ENCODE assay signal across 20 cellular contexts in the genomic region with DNA sequence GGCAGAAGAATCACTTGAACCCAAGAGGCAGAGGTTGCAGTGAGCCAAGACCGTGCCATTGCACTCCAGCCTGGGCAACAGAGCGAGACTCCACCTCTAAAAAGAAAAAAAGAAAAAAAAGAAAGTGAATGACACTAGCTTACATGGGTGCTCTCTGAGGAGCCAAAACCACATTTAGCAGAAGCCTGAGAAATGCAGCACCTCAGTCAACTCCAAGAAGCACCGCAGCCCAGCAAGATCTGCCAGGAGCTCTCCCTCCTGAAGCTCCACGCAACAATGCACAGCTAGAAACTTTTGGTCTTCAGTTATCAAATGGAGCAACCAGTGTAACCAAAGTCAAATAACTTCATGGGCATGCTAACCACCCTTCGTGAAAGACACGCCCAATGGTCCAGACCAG.
DNase-seq lines count a peak whose midpoint lies in the region; TF ChIP-seq lines count a peak whose summit lies in the region.
"Had no signal": no experiment of that assay in that cellular context is flagged by ENCODE, and none has a peak within 500 bp of the region (broad histone marks: within the 10 kb centered on the region; RNA-seq: fewer than 3 reads in every experiment).

No MANE protein-coding gene starts in this region.

- H3K4me3 ChIP-seq in endodermal cell (ENCODE audit: low read length) (no peak overlapping the region), Peyer's patch (no peak overlapping the region)
- H3K4me3 ChIP-seq: BLaER1, GM12878, GM23338 had no signal

- H3K4me3 Mint-ChIP-seq in endodermal cell (no peak overlapping the region), osteocyte (ENCODE audit: unreplicated experiment) (no peak overlapping the region)
- H3K4me3 Mint-ChIP-seq: B cell; CD8-positive, alpha-beta T cell; GM23338; H9; HFFc6 had no signal

- peaks cover 2% of the 10 kb centered on the region for H3K9me3 Mint-ChIP-seq in endodermal cell
- no peaks in the 10 kb centered on the region for H3K9me3 Mint-ChIP-seq in osteocyte (ENCODE audit: unreplicated experiment)
- H3K9me3 Mint-ChIP-seq: CD4-positive, CD25-positive, alpha-beta regulatory T cell; CD8-positive, alpha-beta T cell; GM23338; H9; HFFc6 had no signal

- no peak for TF ChIP-seq CTCF in endodermal cell (conservative IDR thresholded peaks at IDR 0.05)
- TF ChIP-seq CTCF in Peyer's patch (IDR thresholded peaks at IDR 0.05) = no peak
- TF ChIP-seq CTCF in osteocyte (IDR thresholded peaks at IDR 0.05) = no peak

- peak; percentile 63 for DNase-seq in NCI-H2107 treated with DMSO at 0.1 percent for 48 hours (lab: John Stamatoyannopoulos, UW; ENCODE audit: unreplicated experiment)
- no peak for DNase-seq in NCI-H2107 (lab: John Stamatoyannopoulos, UW)
- DNase-seq in endodermal cell = peak; percentile 35
- peak; percentile 17 for DNase-seq in renal cortical epithelial cell (ENCODE audit: low read depth)
- DNase-seq in Peyer's patch = no peak
- DNase-seq in osteocyte (ENCODE audit: extremely low spot score, unreplicated experiment) = no peak
- DNase-seq: Caco-2; CD4-positive, CD25-positive, alpha-beta regulatory T cell; CD8-positive, alpha-beta T cell; DMS153; EL; GDM1; H9; HFFc6 had no signal

- no peak overlapping the region for H3K9ac ChIP-seq in endodermal cell (ENCODE audit: extremely low read depth, low read length, poor library complexity, severe bottlenecking)
- H3K9ac ChIP-seq: BLaER1 had no signal

- H3K9me3 ChIP-seq in endodermal cell (ENCODE audit: control insufficient read depth, low read length) (no peaks in the 10 kb centered on the region), Peyer's patch (no peaks in the 10 kb centered on the region)
- H3K9me3 ChIP-seq: BLaER1, Caco-2 had no signal

- peaks cover 10% of the 10 kb centered on the region for H3K27me3 Mint-ChIP-seq in endodermal cell (ENCODE audit: insufficient read depth)
- H3K27me3 Mint-ChIP-seq in osteocyte (ENCODE audit: unreplicated experiment) = peaks cover 22% of the 10 kb centered on the region

- 98 to 100% methylated on average over 4 to 6 of the region's 6 CpGs for WGBS in endodermal cell (ENCODE audit: insufficient coverage in 1 of 2, insufficient read length in 1 of 2), 2 experiments

- H3K27ac Mint-ChIP-seq in endodermal cell (no peak overlapping the region), osteocyte (ENCODE audit: unreplicated experiment) (no peak overlapping the region)
- H3K27ac Mint-ChIP-seq: B cell; CD4-positive, CD25-positive, alpha-beta regulatory T cell; CD8-positive, alpha-beta T cell; GM23338; HFFc6 had no signal

- no peaks in the 10 kb centered on the region for H3K36me3 Mint-ChIP-seq in endodermal cell (ENCODE audit: low read depth)
- no peaks in the 10 kb centered on the region for H3K36me3 Mint-ChIP-seq in osteocyte (ENCODE audit: unreplicated experiment)
- H3K36me3 Mint-ChIP-seq: CD4-positive, CD25-positive, alpha-beta regulatory T cell; CD8-positive, alpha-beta T cell had no signal

- no peaks in the 10 kb centered on the region for H3K36me3 ChIP-seq in endodermal cell (ENCODE audit: control insufficient read depth, insufficient read depth, low read length)
- no peaks in the 10 kb centered on the region for H3K36me3 ChIP-seq in Peyer's patch
- H3K36me3 ChIP-seq: BLaER1 had no signal

- TF ChIP-seq POLR2A in Peyer's patch (IDR thresholded peaks at IDR 0.05) = no peak

- peaks cover 12% of the 10 kb centered on the region for H3K4me1 Mint-ChIP-seq in endodermal cell
- no peaks in the 10 kb centered on the region for H3K4me1 Mint-ChIP-seq in osteocyte (ENCODE audit: unreplicated experiment)
- H3K4me1 Mint-ChIP-seq: B cell had no signal

- H3K27ac ChIP-seq in endodermal cell (ENCODE audit: low read depth, low read length) (no peak overlapping the region), Peyer's patch (no peak overlapping the region)
- H3K27ac ChIP-seq: 22Rv1, BLaER1, C4-2B had no signal

- H3K27me3 ChIP-seq in endodermal cell (ENCODE audit: control insufficient read depth, insufficient read depth, low read length, poor library complexity, severe bottlenecking) (no peaks in the 10 kb centered on the region), Peyer's patch (no peaks in the 10 kb centered on the region)
- H3K27me3 ChIP-seq: BLaER1 had no signal

- H3K4me1 ChIP-seq in endodermal cell (ENCODE audit: control insufficient read depth, insufficient read depth, low read length) (no peaks in the 10 kb centered on the region), Peyer's patch (no peaks in the 10 kb centered on the region)
- H3K4me1 ChIP-seq: BLaER1, Caco-2 had no signal

Comparison
In these comparisons a context has a peak if more than half of its experiments do, and no peak if none do; other contexts are left out.
1. DNase-seq: peak in NCI-H2107 treated with DMSO at 0.1 percent for 48 hours (single experiment), endodermal cell (single experiment) and renal cortical epithelial cell (single experiment); none in NCI-H2107 (single experiment), Peyer's patch (0 of 3) and osteocyte (single experiment).